ENCODE assay signal across 8 cellular contexts in the genomic region with DNA sequence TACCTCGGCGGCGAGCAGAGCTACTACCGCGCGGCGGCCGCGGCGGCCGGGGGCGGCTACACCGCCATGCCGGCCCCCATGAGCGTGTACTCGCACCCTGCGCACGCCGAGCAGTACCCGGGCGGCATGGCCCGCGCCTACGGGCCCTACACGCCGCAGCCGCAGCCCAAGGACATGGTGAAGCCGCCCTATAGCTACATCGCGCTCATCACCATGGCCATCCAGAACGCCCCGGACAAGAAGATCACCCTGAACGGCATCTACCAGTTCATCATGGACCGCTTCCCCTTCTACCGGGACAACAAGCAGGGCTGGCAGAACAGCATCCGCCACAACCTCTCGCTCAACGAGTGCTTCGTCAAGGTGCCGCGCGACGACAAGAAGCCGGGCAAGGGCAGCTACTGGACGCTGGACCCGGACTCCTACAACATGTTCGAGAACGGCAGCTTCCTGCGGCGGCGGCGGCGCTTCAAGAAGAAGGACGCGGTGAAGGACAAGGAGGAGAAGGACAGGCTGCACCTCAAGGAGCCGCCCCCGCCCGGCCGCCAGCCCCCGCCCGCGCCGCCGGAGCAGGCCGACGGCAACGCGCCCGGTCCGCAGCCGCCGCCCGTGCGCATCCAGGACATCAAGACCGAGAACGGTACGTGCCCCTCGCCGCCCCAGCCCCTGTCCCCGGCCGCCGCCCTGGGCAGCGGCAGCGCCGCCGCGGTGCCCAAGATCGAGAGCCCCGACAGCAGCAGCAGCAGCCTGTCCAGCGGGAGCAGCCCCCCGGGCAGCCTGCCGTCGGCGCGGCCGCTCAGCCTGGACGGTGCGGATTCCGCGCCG. TPM values are rescaled to one million over a fixed set of nuclear protein-coding genes. Genes with fewer than 3 reads are reported as not detected.
DNase-seq lines count a peak whose midpoint lies in the region; ATAC-seq and TF ChIP-seq lines count a peak whose summit lies in the region.

No MANE protein-coding gene starts in this region.

- H3K27ac ChIP-seq in HUES48 (ENCODE audit: low read depth, low read length) (no peak overlapping the region), stomach (peak overlapping the region; percentile 44 to 85 (median 80))

- H3K9me3 ChIP-seq in HUES48 (ENCODE audit: control insufficient read depth, insufficient read depth, low read length) = no peaks in the 10 kb centered on the region
- H3K9me3 ChIP-seq in iPS-18c (ENCODE audit: control insufficient read depth, insufficient read depth, low read length) = no peaks in the 10 kb centered on the region
- H3K9me3 ChIP-seq in stomach = peaks cover 0 to 4% (median 0%) of the 10 kb centered on the region in 4 donors

- H3K27ac Mint-ChIP-seq in activated naive CD4-positive, alpha-beta T cell treated with anti-CD3 and anti-CD28 coated beads, Interleukin-2, amount 50 U/mL, for 24 hours = no peak overlapping the region
- no peak overlapping the region for H3K27ac Mint-ChIP-seq in activated naive CD8-positive, alpha-beta T cell treated with anti-CD3 and anti-CD28 coated beads, Interleukin-2, amount 50 U/mL, for 24 hours

- no peak for DNase-seq in activated naive CD4-positive, alpha-beta T cell treated with anti-CD3 and anti-CD28 coated beads, Interleukin-2, amount 50 U/mL, for 16 hours
- no peak for DNase-seq in activated naive CD8-positive, alpha-beta T cell treated with anti-CD3 and anti-CD28 coated beads, Interleukin-2, amount 50 U/mL, for 24 hours
- no peak for DNase-seq in stomach
- DNase-seq in NCI-H1436 treated with DMSO at 0.1 percent for 48 hours (lab: John Stamatoyannopoulos, UW) = no peak
- DNase-seq in left colon = no peak

- H3K9me3 Mint-ChIP-seq in activated naive CD4-positive, alpha-beta T cell treated with anti-CD3 and anti-CD28 coated beads, Interleukin-2, amount 50 U/mL, for 24 hours = no peaks in the 10 kb centered on the region
- no peaks in the 10 kb centered on the region for H3K9me3 Mint-ChIP-seq in activated naive CD8-positive, alpha-beta T cell treated with anti-CD3 and anti-CD28 coated beads, Interleukin-2, amount 50 U/mL, for 24 hours

- H3K4me3 ChIP-seq in HUES48 (ENCODE audit: low read depth, low read length) = peak overlapping the region; percentile 32
- H3K4me3 ChIP-seq in iPS-18c (ENCODE audit: insufficient read depth, low read depth, low read length) = peak overlapping the region; percentile 28; the same call in 1 of the 2 replicates
- H3K4me3 ChIP-seq in stomach = peak overlapping the region; percentile 52 to 68 (median 64)

- H3K4me1 Mint-ChIP-seq in activated naive CD4-positive, alpha-beta T cell treated with anti-CD3 and anti-CD28 coated beads, Interleukin-2, amount 50 U/mL, for 24 hours = peaks cover 51% of the 10 kb centered on the region
- H3K4me1 Mint-ChIP-seq in activated naive CD8-positive, alpha-beta T cell treated with anti-CD3 and anti-CD28 coated beads, Interleukin-2, amount 50 U/mL, for 24 hours = peaks cover 52% of the 10 kb centered on the region

- H3K4me1 ChIP-seq in HUES48 (ENCODE audit: control insufficient read depth, insufficient read depth, low read length) (peaks cover 31% of the 10 kb centered on the region), stomach (peaks cover 40 to 81% (median 71%) of the 10 kb centered on the region in 4 donors)

- H3K4me3 Mint-ChIP-seq in activated naive CD4-positive, alpha-beta T cell treated with anti-CD3 and anti-CD28 coated beads, Interleukin-2, amount 50 U/mL, for 24 hours = peak overlapping the region; percentile 81
- peak overlapping the region; percentile 70 for H3K4me3 Mint-ChIP-seq in activated naive CD8-positive, alpha-beta T cell treated with anti-CD3 and anti-CD28 coated beads, Interleukin-2, amount 50 U/mL, for 24 hours

- no peak for TF ChIP-seq CTCF in stomach (IDR thresholded peaks at IDR 0.05)

- WGBS in stomach, 5 donors = 2 to 7% (median 3%) methylated on average over 30 to 100 of the region's 101 CpGs

- intact Hi-C loops in stomach (cut with DNase I; ENCODE audit: low total_unique reads) = no loop called here
- intact Hi-C loops in left colon (cut with DNase I, micrococcal nuclease) = no loop called here

- TF ChIP-seq POLR2A in stomach (IDR thresholded peaks at IDR 0.05) = no peak

- peaks cover 98% of the 10 kb centered on the region for H3K27me3 ChIP-seq in HUES48 (ENCODE audit: control insufficient read depth, insufficient read depth, low read length)
- H3K27me3 ChIP-seq in stomach = peaks cover 54 to 97% (median 88%) of the 10 kb centered on the region in 3 donors

- no peak for TF ChIP-seq EP300 in stomach (IDR thresholded peaks at IDR 0.05)

- no peaks in the 10 kb centered on the region for H3K36me3 Mint-ChIP-seq in activated naive CD4-positive, alpha-beta T cell treated with anti-CD3 and anti-CD28 coated beads, Interleukin-2, amount 50 U/mL, for 24 hours
- peaks cover 4% of the 10 kb centered on the region for H3K36me3 Mint-ChIP-seq in activated naive CD8-positive, alpha-beta T cell treated with anti-CD3 and anti-CD28 coated beads, Interleukin-2, amount 50 U/mL, for 24 hours (ENCODE audit: low read depth)

- ATAC-seq in activated naive CD8-positive, alpha-beta T cell treated with anti-CD3 and anti-CD28 coated beads, Interleukin-2, amount 50 U/mL, for 24 hours = peak; percentile 15
- ATAC-seq in left colon = no peak

- no peak overlapping the region for H3K9ac ChIP-seq in HUES48 (ENCODE audit: low read depth, low read length)

- H3K27me3 Mint-ChIP-seq in activated naive CD4-positive, alpha-beta T cell treated with anti-CD3 and anti-CD28 coated beads, Interleukin-2, amount 50 U/mL, for 24 hours = peaks cover 47% of the 10 kb centered on the region
- H3K27me3 Mint-ChIP-seq in activated naive CD8-positive, alpha-beta T cell treated with anti-CD3 and anti-CD28 coated beads, Interleukin-2, amount 50 U/mL, for 24 hours = peaks cover 63% of the 10 kb centered on the region

- H3K36me3 ChIP-seq in HUES48 (ENCODE audit: control insufficient read depth, insufficient read depth, low read length) (no peaks in the 10 kb centered on the region), stomach (no peaks in the 10 kb centered on the region)

RNA-seq across cellular contexts. Expression of a gene that starts 1.0 kb away (rescaled TPM):
- 1 to 10 TPM; 2.0 to 8.3 (median 4.7) TPM for total RNA-seq in stomach
- 1 to 10 TPM in 1 of 3 donors, under 1 TPM in 2; 0.25 to 1.7 (median 0.31) TPM for polyA plus RNA-seq in stomach
- total RNA-seq in left colon = 1 to 10 TPM in 1 of 2 donors, under 1 TPM in 1; 0.82 to 1.5 TPM
